ENCODE assay signal across 9 cellular contexts in genomic region chr12:47811070-47811391, GRCh38. TPM values are rescaled to one million over a fixed set of nuclear protein-coding genes. Genes with fewer than 3 reads are reported as not detected.
DNase-seq lines count a peak whose midpoint lies in the region; ATAC-seq and TF ChIP-seq lines count a peak whose summit lies in the region.
"Had no signal": no experiment of that assay in that cellular context is flagged by ENCODE, and none has a peak within 500 bp of the region (broad histone marks: within the 10 kb centered on the region; RNA-seq: fewer than 3 reads in every experiment).

No MANE protein-coding gene starts in this region.

- no peaks in the 10 kb centered on the region for H3K9me3 Mint-ChIP-seq in activated T-cell treated with anti-CD3 and anti-CD28 coated beads, Interleukin-2, amount 50 U/mL, for 4 hours

- intact Hi-C loops in adrenal gland (cut with DNase I): no loop called here

- TF ChIP-seq CTCF in adrenal gland (IDR thresholded peaks at IDR 0.05): no peak

- 22 to 50% (median 37%) methylated on average over 2 of the region's 2 CpGs for WGBS in adrenal gland, 4 donors
- WGBS in thymus: 70% methylated on average over 2 of the region's 2 CpGs

- no peaks in the 10 kb centered on the region for H3K27me3 Mint-ChIP-seq in activated T-cell treated with anti-CD3 and anti-CD28 coated beads, Interleukin-2, amount 50 U/mL, for 4 hours (ENCODE audit: low read depth)

- H3K27ac ChIP-seq in adrenal gland (peak overlapping the region in 4 of 5 donors; percentile 95 to 98 (median 96)), thymus (ENCODE audit: low read depth) (peak overlapping the region; percentile 86)

- H3K27me3 ChIP-seq in adrenal gland (no peaks in the 10 kb centered on the region), thymus (ENCODE audit: control insufficient read depth, insufficient read depth) (no peaks in the 10 kb centered on the region)

- no peak for ATAC-seq in activated T-cell treated with anti-CD3 and anti-CD28 coated beads, Interleukin-2, amount 50 U/mL, for 4 hours
- ATAC-seq in HG03135 (IDR thresholded peaks at IDR 0.05; ENCODE audit: unreplicated experiment): no peak

- H3K9me3 ChIP-seq in adrenal gland (replicated peaks in 1 of 3) (no peaks in the 10 kb centered on the region), thymus (ENCODE audit: control insufficient read depth) (no peaks in the 10 kb centered on the region)

- H3K4me1 ChIP-seq in adrenal gland (replicated peaks in 1 of 2): peaks cover 90 to 100% of the 10 kb centered on the region in 2 donors
- peaks cover 78% of the 10 kb centered on the region for H3K4me1 ChIP-seq in thymus (ENCODE audit: control insufficient read depth, insufficient read depth, low read length)

- H3K4me3 Mint-ChIP-seq in activated T-cell treated with anti-CD3 and anti-CD28 coated beads, Interleukin-2, amount 50 U/mL, for 4 hours: peak overlapping the region; percentile 78

- TF ChIP-seq POLR2A in adrenal gland (IDR thresholded peaks at IDR 0.05): no peak

- H3K36me3 ChIP-seq in adrenal gland (replicated peaks in 1 of 2) (peaks cover 0 to 8% of the 10 kb centered on the region in 2 donors), thymus (ENCODE audit: control insufficient read depth, insufficient read depth) (peaks cover 23% of the 10 kb centered on the region)

- peaks cover 93% of the 10 kb centered on the region for H3K4me1 Mint-ChIP-seq in activated T-cell treated with anti-CD3 and anti-CD28 coated beads, Interleukin-2, amount 50 U/mL, for 4 hours (ENCODE audit: low read depth)

- DNase-seq in activated T-cell treated with anti-CD3 and anti-CD28 coated beads, Interleukin-2, amount 50 U/mL, for 4 hours: no peak
- no peak for DNase-seq in activated T-cell treated with anti-CD3 and anti-CD28 coated beads, Interleukin-2, amount 50 U/mL, for 48 hours
- DNase-seq in adrenal gland (peak in 2 of 7 donors; percentile 28 to 44), medulla oblongata (ENCODE audit: extremely low spot score) (peak; percentile 40)
- DNase-seq in effector CD8-positive, alpha-beta T cell (lab: John Stamatoyannopoulos, UW): no peak
- no peak for DNase-seq in stimulated activated naive CD4-positive, alpha-beta T cell (lab: John Stamatoyannopoulos, UW)
- DNase-seq: stimulated activated CD4-positive, alpha-beta T cell treated with anti-CD3 and anti-CD28 coated beads, Interleukin-2, amount 100 ng/mL, for 24 hours had no signal

- peaks cover 13% of the 10 kb centered on the region for H3K36me3 Mint-ChIP-seq in activated T-cell treated with anti-CD3 and anti-CD28 coated beads, Interleukin-2, amount 50 U/mL, for 4 hours (ENCODE audit: insufficient read depth)

- H3K4me3 ChIP-seq in adrenal gland (no peak overlapping the region), thymus (ENCODE audit: low read length) (peak overlapping the region; percentile 25)

RNA-seq across cellular contexts. Expression of gene HDAC7, which starts 8.7 kb away (rescaled TPM):
- 100 to 1,000 TPM; 168 to 199 (median 199) TPM for total RNA-seq in activated T-cell treated with anti-CD3 and anti-CD28 coated beads, Interleukin-2, amount 50 U/mL, for 4 hours
- 100 to 1,000 TPM in 5 of 8 donors, 10 to 100 TPM in 3; 66.6 to 178 (median 147) TPM for total RNA-seq in adrenal gland
- polyA plus RNA-seq in adrenal gland (100 to 1,000 TPM; 110 to 184 (median 164) TPM), thymus (130 TPM)

RNA-seq across cellular contexts. Expression of gene SLC48A1, which starts 38.0 kb away (rescaled TPM):
- 1 to 10 TPM; 4.0 to 5.2 (median 5.0) TPM for total RNA-seq in activated T-cell treated with anti-CD3 and anti-CD28 coated beads, Interleukin-2, amount 50 U/mL, for 4 hours
- 10 to 100 TPM; 52.5 to 91.9 (median 73.6) TPM for total RNA-seq in adrenal gland
- 10 to 100 TPM; 36.3 to 51.0 (median 44.8) TPM for polyA plus RNA-seq in adrenal gland
- polyA plus RNA-seq in thymus: 9.3 TPM

RNA-seq across cellular contexts. Expression of gene RAPGEF3, which starts 52.4 kb away (rescaled TPM):
- 1 to 10 TPM in 1 of 3 donors, under 1 TPM in 2; 0.55 to 1.3 (median 0.66) TPM for total RNA-seq in activated T-cell treated with anti-CD3 and anti-CD28 coated beads, Interleukin-2, amount 50 U/mL, for 4 hours
- 10 to 100 TPM in 3 of 8 donors, 1 to 10 TPM in 5; 2.4 to 14.6 (median 9.3) TPM for total RNA-seq in adrenal gland
- polyA plus RNA-seq in adrenal gland (10 to 100 TPM in 2 of 3 donors, 1 to 10 TPM in 1; 1.4 to 69.4 (median 43.8) TPM), thymus (20.9 TPM)

Comparison
In these comparisons a context has a peak if more than half of its experiments do, and no peak if none do; other contexts are left out.
1. RNA of gene SLC48A1, which starts 38.0 kb away (total RNA-seq): 52.5 to 91.9 TPM in adrenal gland; 4.0 to 5.2 TPM in activated T-cell treated with anti-CD3 and anti-CD28 coated beads, Interleukin-2, amount 50 U/mL, for 4 hours; every median in the first group is over 4 times any median in the second.